14 cellular contexts compared by ENCODE assay signal in the genomic region with DNA sequence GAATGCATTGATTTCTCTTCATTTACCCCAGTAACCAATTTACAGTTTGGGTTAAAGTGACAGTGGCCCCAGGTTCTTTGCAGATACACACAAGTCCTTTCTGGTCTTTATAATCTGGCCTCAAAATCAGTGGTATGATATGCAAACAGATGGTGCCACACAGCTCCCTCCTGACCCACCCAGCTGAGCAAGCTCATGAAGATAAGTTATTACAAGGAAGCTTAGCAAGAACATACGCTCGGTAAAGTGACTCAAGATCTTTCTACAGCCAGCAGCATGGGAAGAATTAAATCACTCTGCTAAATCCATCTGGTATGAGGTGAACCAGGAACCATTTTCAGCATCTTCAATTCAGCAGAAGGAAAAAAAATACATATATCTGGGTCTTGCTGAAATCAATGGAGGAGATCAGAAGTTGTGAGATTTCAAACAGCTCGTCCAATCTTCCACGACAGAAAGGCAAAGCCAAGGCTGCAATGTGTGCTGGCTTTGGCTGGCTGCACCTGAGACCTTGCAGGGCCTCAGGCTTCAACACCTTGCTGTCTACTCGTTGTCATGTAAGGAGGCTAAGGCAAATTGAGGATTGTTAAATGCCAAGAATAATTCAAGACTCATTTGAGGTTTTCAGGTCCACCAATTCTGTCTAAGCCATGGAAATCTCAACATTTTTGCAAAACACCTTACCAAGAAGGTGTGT.
"Had no signal": no experiment of that assay in that cellular context is flagged by ENCODE, and none has a peak within 500 bp of the region (broad histone marks: within the 10 kb centered on the region; RNA-seq: fewer than 3 reads in every experiment).

No MANE protein-coding gene starts in this region.

- H3K27ac Mint-ChIP-seq: activated naive CD8-positive, alpha-beta T cell treated with anti-CD3 and anti-CD28 coated beads for 36 hours; activated T-cell treated with anti-CD3 and anti-CD28 coated beads, Interleukin-2, amount 50 U/mL, for 24 hours; endodermal cell; stimulated activated naive CD8-positive, alpha-beta T cell treated with anti-CD3 and anti-CD28 coated beads, Interleukin-15, amount 100 ng/mL, for 72 hours; T-cell had no signal

- ATAC-seq: activated CD4-positive, CD25-positive, alpha-beta regulatory T cell treated with anti-CD3 and anti-CD28 coated beads, Interleukin-2, amount 50 U/mL, for 24 hours; esophagus mucosa; stimulated activated naive CD8-positive, alpha-beta T cell treated with anti-CD3 and anti-CD28 coated beads, Interleukin-15, amount 100 ng/mL, for 72 hours; T-cell had no signal

- H3K27me3 ChIP-seq: breast epithelium, sigmoid colon had no signal

- H3K4me3 Mint-ChIP-seq: activated naive CD8-positive, alpha-beta T cell treated with anti-CD3 and anti-CD28 coated beads for 36 hours; activated T-cell treated with anti-CD3 and anti-CD28 coated beads, Interleukin-2, amount 50 U/mL, for 24 hours; endodermal cell; stimulated activated naive CD8-positive, alpha-beta T cell treated with anti-CD3 and anti-CD28 coated beads, Interleukin-15, amount 100 ng/mL, for 72 hours; T-cell had no signal

- H3K4me1 ChIP-seq: breast epithelium, sigmoid colon had no signal

- DNase-seq: activated gamma-delta T cell treated with Interleukin-2 at 50 U/mL for 16 hours; activated naive CD8-positive, alpha-beta T cell treated with anti-CD3 and anti-CD28 coated beads for 36 hours; activated T-cell treated with anti-CD3 and anti-CD28 coated beads, Interleukin-2, amount 50 U/mL, for 24 hours; endodermal cell; glutamatergic neuron; sigmoid colon; stimulated activated CD4-positive, alpha-beta T cell treated with anti-CD3 and anti-CD28 coated beads, Interleukin-12 subunit alpha, Interleukin-12 subunit beta, amount 100 ng/mL, for 4 hours; stimulated activated CD4-positive, alpha-beta T cell treated with anti-CD3 and anti-CD28 coated beads, Interleukin-2, amount 100 ng/mL, for 48 hours; stimulated activated naive CD8-positive, alpha-beta T cell treated with anti-CD3 and anti-CD28 coated beads, Interleukin-15, amount 100 ng/mL, for 72 hours; T-cell; T1000 had no signal

- H3K9me3 Mint-ChIP-seq: activated naive CD8-positive, alpha-beta T cell treated with anti-CD3 and anti-CD28 coated beads for 36 hours; activated T-cell treated with anti-CD3 and anti-CD28 coated beads, Interleukin-2, amount 50 U/mL, for 24 hours; endodermal cell; stimulated activated naive CD8-positive, alpha-beta T cell treated with anti-CD3 and anti-CD28 coated beads, Interleukin-15, amount 100 ng/mL, for 72 hours; T-cell had no signal

- H3K27me3 Mint-ChIP-seq: activated naive CD8-positive, alpha-beta T cell treated with anti-CD3 and anti-CD28 coated beads for 36 hours; activated T-cell treated with anti-CD3 and anti-CD28 coated beads, Interleukin-2, amount 50 U/mL, for 24 hours; stimulated activated naive CD8-positive, alpha-beta T cell treated with anti-CD3 and anti-CD28 coated beads, Interleukin-15, amount 100 ng/mL, for 72 hours; T-cell had no signal

- H3K27ac ChIP-seq: breast epithelium, sigmoid colon had no signal

- H3K4me1 Mint-ChIP-seq: endodermal cell; stimulated activated naive CD8-positive, alpha-beta T cell treated with anti-CD3 and anti-CD28 coated beads, Interleukin-15, amount 100 ng/mL, for 72 hours had no signal

- H3K4me3 ChIP-seq: breast epithelium, sigmoid colon had no signal
